In the genomic region with DNA sequence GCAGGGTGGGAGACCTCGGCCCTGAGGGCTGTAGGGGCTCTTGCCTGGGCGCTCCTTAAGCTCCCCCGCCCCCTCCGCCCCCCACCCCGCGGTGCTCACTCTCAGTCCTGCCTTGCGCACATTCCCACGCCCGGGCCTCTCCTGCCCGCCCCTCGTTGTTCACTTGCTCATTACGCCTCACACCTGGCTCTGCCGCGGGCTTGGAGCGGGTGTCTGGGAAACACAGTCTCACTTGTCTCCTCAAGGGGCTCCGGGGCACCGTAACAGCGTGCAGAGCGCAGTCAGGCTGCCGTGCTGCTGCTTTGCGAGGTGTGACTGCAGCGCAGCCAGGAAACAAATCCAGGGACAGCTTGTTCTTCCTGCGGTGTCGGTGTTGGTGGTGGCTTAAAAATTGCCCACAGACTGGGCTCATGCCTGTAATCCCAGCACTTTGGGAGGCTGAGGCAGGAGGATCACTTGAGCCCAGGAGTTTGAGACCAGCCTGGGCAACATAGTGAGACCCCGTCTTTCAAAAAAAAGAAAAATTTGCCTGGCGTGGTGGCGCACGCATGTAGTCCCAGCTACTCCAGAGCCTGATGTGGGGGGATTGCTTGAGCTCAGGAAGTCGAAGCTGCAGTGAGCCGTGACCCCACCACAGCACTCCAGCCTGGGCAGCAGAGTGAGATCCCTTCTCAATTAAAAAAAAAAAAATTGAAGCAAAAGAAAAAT, we compare ENCODE assay signal across 9 cellular contexts. TPM values are rescaled to one million over a fixed set of nuclear protein-coding genes. Genes with fewer than 3 reads are reported as not detected.
DNase-seq lines count a peak whose midpoint lies in the region; ATAC-seq, FAIRE-seq and TF ChIP-seq lines count a peak whose summit lies in the region.
"Had no signal": no experiment of that assay in that cellular context is flagged by ENCODE, and none has a peak within 500 bp of the region (broad histone marks: within the 10 kb centered on the region; RNA-seq: fewer than 3 reads in every experiment).

No MANE protein-coding gene starts in this region.

- H3K27me3 ChIP-seq in NT2/D1 (ENCODE audit: insufficient read depth, insufficient read length) (peaks cover 24% of the 10 kb centered on the region), right atrium auricular region (no peaks in the 10 kb centered on the region), tibial nerve (peaks cover 0 to 49% of the 10 kb centered on the region in 2 donors), uterus (peaks cover 4 to 15% of the 10 kb centered on the region in 2 donors)

- no peak for ATAC-seq in stimulated activated naive CD8-positive, alpha-beta T cell treated with anti-CD3 and anti-CD28 coated beads, Interleukin-15, amount 100 ng/mL, for 72 hours

- H3K36me3 ChIP-seq in NT2/D1 (ENCODE audit: insufficient read depth, insufficient read length, low read length) (no peaks in the 10 kb centered on the region), right atrium auricular region (no peaks in the 10 kb centered on the region), tibial nerve (peaks cover 0 to 13% (median 0%) of the 10 kb centered on the region in 3 donors), uterus (no peaks in the 10 kb centered on the region)

- intact Hi-C loops in activated CD4-positive, alpha-beta T cell treated with anti-CD3 and anti-CD28 coated beads, Interleukin-2, amount 10 ng/mL, durations not matched to agents 24 days and 14 days (cut with micrococcal nuclease): no loop called here
- intact Hi-C loops in uterus (cut with DNase I; ENCODE audit: low total_unique reads): no loop called here

- peaks cover 31% of the 10 kb centered on the region for H3K4me1 ChIP-seq in NT2/D1 (ENCODE audit: insufficient read depth, insufficient read length)
- peaks cover 0 to 12% of the 10 kb centered on the region in 2 donors for H3K4me1 ChIP-seq in right atrium auricular region
- H3K4me1 ChIP-seq in tibial nerve: peaks cover 0 to 12% (median 4%) of the 10 kb centered on the region in 4 donors
- H3K4me1 ChIP-seq in uterus: peaks cover 0 to 6% of the 10 kb centered on the region in 2 donors

- FAIRE-seq in GM12891 (lab: Jason Lieb, UNC): no peak

- H3K4me3 ChIP-seq in NT2/D1 (ENCODE audit: insufficient read length, low read depth) (peak overlapping the region; percentile 53), right atrium auricular region (peak overlapping the region; percentile 46 to 60), tibial nerve (peak overlapping the region in 2 of 4 donors; percentile 36 to 47), uterus (no peak overlapping the region)

- no peaks in the 10 kb centered on the region for H3K36me3 Mint-ChIP-seq in activated CD4-positive, alpha-beta T cell treated with anti-CD3 and anti-CD28 coated beads, Interleukin-2, amount 10 ng/mL, durations not matched to agents 24 days and 14 days (ENCODE audit: low read depth)

- H3K9me3 ChIP-seq in NT2/D1 (ENCODE audit: insufficient read depth, low read length) (no peaks in the 10 kb centered on the region), right atrium auricular region (no peaks in the 10 kb centered on the region), tibial nerve (no peaks in the 10 kb centered on the region), uterus (no peaks in the 10 kb centered on the region)

- TF ChIP-seq EP300 in tibial nerve (IDR thresholded peaks at IDR 0.05): no peak

- H3K4me1 Mint-ChIP-seq in activated CD4-positive, alpha-beta T cell treated with anti-CD3 and anti-CD28 coated beads, Interleukin-2, amount 10 ng/mL, durations not matched to agents 24 days and 14 days: no peaks in the 10 kb centered on the region
- peaks cover 42% of the 10 kb centered on the region for H3K4me1 Mint-ChIP-seq in stimulated activated naive CD8-positive, alpha-beta T cell treated with anti-CD3 and anti-CD28 coated beads, Interleukin-15, amount 100 ng/mL, for 72 hours

- H3K4me3 Mint-ChIP-seq in activated CD4-positive, alpha-beta T cell treated with anti-CD3 and anti-CD28 coated beads, Interleukin-2, amount 10 ng/mL, durations not matched to agents 24 days and 14 days: peak overlapping the region; percentile 69
- peak overlapping the region; percentile 79 to 86 for H3K4me3 Mint-ChIP-seq in stimulated activated naive CD8-positive, alpha-beta T cell treated with anti-CD3 and anti-CD28 coated beads, Interleukin-15, amount 100 ng/mL, for 72 hours

- peak overlapping the region; percentile 89 for H3K9ac ChIP-seq in NT2/D1 (ENCODE audit: insufficient read length, low read depth)

- TF ChIP-seq POLR2A in GM12891 (IDR thresholded peaks at IDR 0.05; ENCODE audit: low read depth, low read length) (no peak), tibial nerve (IDR thresholded peaks at IDR 0.05) (no peak), uterus (IDR thresholded peaks at IDR 0.05) (no peak)

- H3K27ac Mint-ChIP-seq in activated CD4-positive, alpha-beta T cell treated with anti-CD3 and anti-CD28 coated beads, Interleukin-2, amount 10 ng/mL, durations not matched to agents 24 days and 14 days: no peak overlapping the region
- H3K27ac Mint-ChIP-seq in stimulated activated naive CD8-positive, alpha-beta T cell treated with anti-CD3 and anti-CD28 coated beads, Interleukin-15, amount 100 ng/mL, for 72 hours: no peak overlapping the region

- no peaks in the 10 kb centered on the region for H3K9me3 Mint-ChIP-seq in activated CD4-positive, alpha-beta T cell treated with anti-CD3 and anti-CD28 coated beads, Interleukin-2, amount 10 ng/mL, durations not matched to agents 24 days and 14 days
- no peaks in the 10 kb centered on the region for H3K9me3 Mint-ChIP-seq in stimulated activated naive CD8-positive, alpha-beta T cell treated with anti-CD3 and anti-CD28 coated beads, Interleukin-15, amount 100 ng/mL, for 72 hours

- TF ChIP-seq CTCF in right atrium auricular region (IDR thresholded peaks at IDR 0.05): no peak
- TF ChIP-seq CTCF in tibial nerve (IDR thresholded peaks at IDR 0.05): no peak
- TF ChIP-seq CTCF in uterus (IDR thresholded peaks at IDR 0.05): no peak

- peaks cover 24% of the 10 kb centered on the region for H3K27me3 Mint-ChIP-seq in activated CD4-positive, alpha-beta T cell treated with anti-CD3 and anti-CD28 coated beads, Interleukin-2, amount 10 ng/mL, durations not matched to agents 24 days and 14 days
- H3K27me3 Mint-ChIP-seq in stimulated activated naive CD8-positive, alpha-beta T cell treated with anti-CD3 and anti-CD28 coated beads, Interleukin-15, amount 100 ng/mL, for 72 hours: peaks cover 32% of the 10 kb centered on the region

- WGBS in tibial nerve, 2 donors: 31 to 42% methylated on average over 18 of the region's 30 CpGs

- DNase-seq in activated CD4-positive, alpha-beta T cell treated with anti-CD3 and anti-CD28 coated beads, Interleukin-2, amount 10 ng/mL, durations not matched to agents 24 days and 14 days: peak; percentile 60
- no peak for DNase-seq in activated CD4-positive, alpha-beta T cell treated with anti-CD3 and anti-CD28 coated beads, Interleukin-2, amount 50 U/mL, for 4 hours
- DNase-seq in NT2/D1 (ENCODE audit: low read depth, low spot score): no peak
- no peak for DNase-seq in right atrium auricular region (ENCODE audit: low spot score)
- DNase-seq in stimulated activated naive CD8-positive, alpha-beta T cell treated with anti-CD3 and anti-CD28 coated beads, Interleukin-15, amount 100 ng/mL, for 72 hours: peak in 1 of 2 donors; percentile 10
- no peak for DNase-seq in GM12891 (ENCODE audit: insufficient read length, low spot score)
- no peak for DNase-seq in tibial nerve (ENCODE audit: low spot score in 2 of 2)
- DNase-seq in uterus: no peak

- peak overlapping the region; percentile 40 to 46 for H3K27ac ChIP-seq in right atrium auricular region
- H3K27ac ChIP-seq in tibial nerve: no peak overlapping the region
- no peak overlapping the region for H3K27ac ChIP-seq in uterus

TF ChIP-seq in GM12891, 5 proteins besides CTCF, POLR2A, EP300 and RAD21:
- TF ChIP-seq TAF1 (IDR thresholded peaks at IDR 0.05; ENCODE audit: low read depth, low read length): no peak
- TF ChIP-seq SPI1 (IDR thresholded peaks at IDR 0.05; ENCODE audit: low read depth, low read length): no peak
- no peak for TF ChIP-seq PAX5 (IDR thresholded peaks at IDR 0.05; ENCODE audit: insufficient read depth, low read length, severe bottlenecking)
- TF ChIP-seq POU2F2 (IDR thresholded peaks at IDR 0.05; ENCODE audit: low read depth, low read length): no peak
- TF ChIP-seq POLR2AphosphoS5 (IDR thresholded peaks at IDR 0.05; ENCODE audit: low read depth, low read length): no peak

RNA-seq across cellular contexts. Expression of gene NPBWR2, which starts 4.6 kb away (rescaled TPM):
- total RNA-seq in activated CD4-positive, alpha-beta T cell treated with anti-CD3 and anti-CD28 coated beads, Interleukin-2, amount 10 ng/mL, durations not matched to agents 24 days and 14 days: not detected in 2 replicates
- total RNA-seq in right atrium auricular region: not detected
- not detected for polyA plus RNA-seq in GM12891 (2012; ENCODE audit: low read depth, missing spikeins)
- total RNA-seq in tibial nerve: not detected
- not detected for total RNA-seq in uterus
- total RNA-seq: fibroblast of lung had no signal
- polyA plus RNA-seq: fibroblast of lung had no signal

RNA-seq across cellular contexts. Expression of gene LKAAEAR1, which starts 18.6 kb away (rescaled TPM):
- total RNA-seq in activated CD4-positive, alpha-beta T cell treated with anti-CD3 and anti-CD28 coated beads, Interleukin-2, amount 10 ng/mL, durations not matched to agents 24 days and 14 days: 0.23 TPM in 1 of 2 replicates, not detected in the other
- total RNA-seq in right atrium auricular region: not detected
- polyA plus RNA-seq in GM12891 (2012; ENCODE audit: low read depth, missing spikeins): not detected
- total RNA-seq in tibial nerve: 1 to 10 TPM in 1 of 4 donors, under 1 TPM in 2, not detected in 1; 0.59 to 1.3 (median 0.84) TPM
- total RNA-seq in uterus: not detected
- total RNA-seq: fibroblast of lung had no signal
- polyA plus RNA-seq: fibroblast of lung had no signal

RNA-seq across cellular contexts. Expression of gene OPRL1, which starts 22.9 kb away (rescaled TPM):
- total RNA-seq in activated CD4-positive, alpha-beta T cell treated with anti-CD3 and anti-CD28 coated beads, Interleukin-2, amount 10 ng/mL, durations not matched to agents 24 days and 14 days: 0.23 and 0.28 TPM in 2 replicates
- total RNA-seq in right atrium auricular region (1 to 10 TPM in 1 of 2 donors, under 1 TPM in 1; 0.75 to 1.4 TPM), tibial nerve (1 to 10 TPM in 1 of 4 donors, under 1 TPM in 3; 0.21 to 1.5 (median 0.71) TPM), uterus (1 to 10 TPM in 1 of 4 donors, under 1 TPM in 2, not detected in 1; 0.51 to 1.9 (median 0.64) TPM)
- 0.68 TPM for polyA plus RNA-seq in GM12891 (2012; ENCODE audit: low read depth, missing spikeins)

RNA-seq across cellular contexts. Expression of gene RGS19, which starts 23.5 kb away (rescaled TPM):
- total RNA-seq in activated CD4-positive, alpha-beta T cell treated with anti-CD3 and anti-CD28 coated beads, Interleukin-2, amount 10 ng/mL, durations not matched to agents 24 days and 14 days: 50.0 TPM in 2 replicates
- 10 to 100 TPM in 1 of 2 donors, 1 to 10 TPM in 1; 7.8 to 14.1 TPM for total RNA-seq in right atrium auricular region
- polyA plus RNA-seq in GM12891 (2012; ENCODE audit: low read depth, missing spikeins): 27.9 TPM
- total RNA-seq in tibial nerve: 10 to 100 TPM; 12.9 to 35.7 (median 20.1) TPM
- total RNA-seq in uterus: 10 to 100 TPM in 1 of 4 donors, 1 to 10 TPM in 3; 4.6 to 38.8 (median 6.7) TPM

RNA-seq across cellular contexts. Expression of gene TCEA2, which starts 39.8 kb away (rescaled TPM):
- 35.4 and 36.8 TPM in 2 replicates for total RNA-seq in activated CD4-positive, alpha-beta T cell treated with anti-CD3 and anti-CD28 coated beads, Interleukin-2, amount 10 ng/mL, durations not matched to agents 24 days and 14 days
- total RNA-seq in right atrium auricular region (10 to 100 TPM; 17.8 to 25.5 TPM), tibial nerve (10 to 100 TPM; 45.6 to 62.9 (median 59.2) TPM), uterus (10 to 100 TPM; 21.5 to 75.4 (median 27.2) TPM)
- 34.5 TPM for polyA plus RNA-seq in GM12891 (2012; ENCODE audit: low read depth, missing spikeins)

Comparison
In these comparisons a context has a peak if more than half of its experiments do, and no peak if none do; other contexts are left out.
1. H3K4me3 ChIP-seq: peak in NT2/D1 (single experiment) and right atrium auricular region (2 of 2); none in uterus (0 of 2).
2. H3K27ac ChIP-seq: peak in right atrium auricular region (2 of 2); none in tibial nerve (0 of 4) and uterus (0 of 2).